1 cellular context compared by ENCODE assay signal in genomic region chr1:189149547-189150375, GRCh38.
TF ChIP-seq lines count a peak whose summit lies in the region.

No MANE protein-coding gene starts in this region.

TF ChIP-seq in HepG2, 621 proteins besides CTCF, POLR2A, EP300 and RAD21 (continued from another document and continues in another):
- TF ChIP-seq HNF1B (CRISPR knock-in tag; IDR thresholded peaks at IDR 0.05) (peak; percentile 21; the same call in 1 of the 2 replicates), ZNF710 (CRISPR knock-in tag; IDR thresholded peaks at IDR 0.05; ENCODE audit: borderline replicate concordance) (no peak), REPIN1 (CRISPR knock-in tag; IDR thresholded peaks at IDR 0.05; ENCODE audit: borderline replicate concordance, low read depth) (peak; percentile 73), PTBP1 (IDR thresholded peaks at IDR 0.05; ENCODE audit: low read depth, low read length, poor library complexity, severe bottlenecking) (no peak), KDM2A (CRISPR knock-in tag; IDR thresholded peaks at IDR 0.05; ENCODE audit: borderline replicate concordance, low read depth) (peak; percentile 33; the same call in 1 of the 2 replicates), SP5 (CRISPR knock-in tag; IDR thresholded peaks at IDR 0.05; ENCODE audit: borderline replicate concordance, low read depth) (0 out of 2 replicates have a peak, but pooled peaks have one; percentile 18), ZNF644 (CRISPR knock-in tag; IDR thresholded peaks at IDR 0.05; ENCODE audit: low read depth) (peak; percentile 17; the same call in 1 of the 2 replicates), ZNF263 (CRISPR knock-in tag; IDR thresholded peaks at IDR 0.05) (peak; percentile 43; the same call in 1 of the 2 replicates), ZNF232 (CRISPR knock-in tag; IDR thresholded peaks at IDR 0.05; ENCODE audit: borderline replicate concordance) (peak; percentile 34; the same call in 1 of the 2 replicates), KMT2B (CRISPR knock-in tag; IDR thresholded peaks at IDR 0.05) (peak; percentile 31; the same call in 1 of the 2 replicates), E2F1 (CRISPR knock-in tag; IDR thresholded peaks at IDR 0.05) (peak; percentile 31; the same call in 1 of the 2 replicates), GABPB1 (CRISPR knock-in tag; IDR thresholded peaks at IDR 0.05) (peak; percentile 70), BORCS8-MEF2B (CRISPR knock-in tag; IDR thresholded peaks at IDR 0.05) (peak; percentile 20; the same call in 1 of the 2 replicates), ZGPAT (CRISPR knock-in tag; IDR thresholded peaks at IDR 0.05) (peak; percentile 37; the same call in 1 of the 2 replicates), HINFP (CRISPR knock-in tag; IDR thresholded peaks at IDR 0.05; ENCODE audit: low read depth) (peak; percentile 72; the same call in 1 of the 2 replicates), ZMYM4 (CRISPR knock-in tag; IDR thresholded peaks at IDR 0.05) (peak; percentile 83), ZNF883 (CRISPR knock-in tag; IDR thresholded peaks at IDR 0.05; ENCODE audit: not compliant biosample characterization) (peak; percentile 33), ZNF674 (CRISPR knock-in tag; IDR thresholded peaks at IDR 0.05; ENCODE audit: low read depth) (no peak), ZNF574 (CRISPR knock-in tag; IDR thresholded peaks at IDR 0.05) (peak; percentile 29; the same call in 1 of the 2 replicates), HOMEZ (CRISPR knock-in tag; IDR thresholded peaks at IDR 0.05; ENCODE audit: low read depth) (peak; percentile 72; the same call in 1 of the 2 replicates), SAP130 (CRISPR knock-in tag; IDR thresholded peaks at IDR 0.05; ENCODE audit: low read depth) (peak; percentile 14; the same call in 1 of the 2 replicates), TAF1 (CRISPR knock-in tag; IDR thresholded peaks at IDR 0.05) (peak; percentile 40; the same call in 1 of the 2 replicates), ZSCAN5A (CRISPR knock-in tag; IDR thresholded peaks at IDR 0.05; ENCODE audit: borderline replicate concordance) (peak; percentile 63; the same call in 1 of the 2 replicates), IKZF4 (CRISPR knock-in tag; IDR thresholded peaks at IDR 0.05; ENCODE audit: borderline replicate concordance, low read depth, not compliant biosample characterization) (peak; percentile 70), ZFX (CRISPR knock-in tag; IDR thresholded peaks at IDR 0.05; ENCODE audit: low read depth) (0 out of 2 replicates have a peak, but pooled peaks have one; percentile 24), ZNF557 (CRISPR knock-in tag; IDR thresholded peaks at IDR 0.05) (0 out of 2 replicates have a peak, but pooled peaks have one; percentile 43), ZNF607 (CRISPR knock-in tag; IDR thresholded peaks at IDR 0.05; ENCODE audit: borderline replicate concordance) (0 out of 2 replicates have a peak, but pooled peaks have one; percentile 24), BATF2 (CRISPR knock-in tag; IDR thresholded peaks at IDR 0.05) (no peak), ZNF598 (CRISPR knock-in tag; IDR thresholded peaks at IDR 0.05; ENCODE audit: borderline replicate concordance) (0 out of 2 replicates have a peak, but pooled peaks have one; percentile 43), ZNF143 (CRISPR knock-in tag; IDR thresholded peaks at IDR 0.05) (peak; percentile 70; the same call in 1 of the 2 replicates), SOX6 (IDR thresholded peaks at IDR 0.05) (no peak), SOX6 (CRISPR knock-in tag; IDR thresholded peaks at IDR 0.05) (peak; percentile 22; the same call in 1 of the 2 replicates)
- TF ChIP-seq, protein P1, sequence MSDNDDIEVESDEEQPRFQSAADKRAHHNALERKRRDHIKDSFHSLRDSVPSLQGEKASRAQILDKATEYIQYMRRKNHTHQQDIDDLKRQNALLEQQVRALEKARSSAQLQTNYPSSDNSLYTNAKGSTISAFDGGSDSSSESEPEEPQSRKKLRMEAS (IDR thresholded peaks at IDR 0.05): peak; percentile 73
- TF ChIP-seq, protein P2, sequence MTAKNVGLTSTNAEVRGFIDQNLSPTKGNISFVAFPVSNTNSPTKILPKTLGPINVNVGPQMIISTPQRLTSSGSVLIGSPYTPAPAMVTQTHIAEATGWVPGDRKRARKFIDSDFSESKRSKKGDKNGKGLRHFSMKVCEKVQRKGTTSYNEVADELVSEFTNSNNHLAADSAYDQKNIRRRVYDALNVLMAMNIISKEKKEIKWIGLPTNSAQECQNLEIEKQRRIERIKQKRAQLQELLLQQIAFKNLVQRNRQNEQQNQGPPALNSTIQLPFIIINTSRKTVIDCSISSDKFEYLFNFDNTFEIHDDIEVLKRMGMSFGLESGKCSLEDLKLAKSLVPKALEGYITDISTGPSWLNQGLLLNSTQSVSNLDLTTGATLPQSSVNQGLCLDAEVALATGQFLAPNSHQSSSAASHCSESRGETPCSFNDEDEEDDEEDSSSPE (CRISPR knock-in tag; IDR thresholded peaks at IDR 0.05): peak; percentile 88
- TF ChIP-seq, protein P3, sequence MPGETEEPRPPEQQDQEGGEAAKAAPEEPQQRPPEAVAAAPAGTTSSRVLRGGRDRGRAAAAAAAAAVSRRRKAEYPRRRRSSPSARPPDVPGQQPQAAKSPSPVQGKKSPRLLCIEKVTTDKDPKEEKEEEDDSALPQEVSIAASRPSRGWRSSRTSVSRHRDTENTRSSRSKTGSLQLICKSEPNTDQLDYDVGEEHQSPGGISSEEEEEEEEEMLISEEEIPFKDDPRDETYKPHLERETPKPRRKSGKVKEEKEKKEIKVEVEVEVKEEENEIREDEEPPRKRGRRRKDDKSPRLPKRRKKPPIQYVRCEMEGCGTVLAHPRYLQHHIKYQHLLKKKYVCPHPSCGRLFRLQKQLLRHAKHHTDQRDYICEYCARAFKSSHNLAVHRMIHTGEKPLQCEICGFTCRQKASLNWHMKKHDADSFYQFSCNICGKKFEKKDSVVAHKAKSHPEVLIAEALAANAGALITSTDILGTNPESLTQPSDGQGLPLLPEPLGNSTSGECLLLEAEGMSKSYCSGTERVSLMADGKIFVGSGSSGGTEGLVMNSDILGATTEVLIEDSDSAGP (CRISPR knock-in tag; IDR thresholded peaks at IDR 0.05; ENCODE audit: borderline replicate concordance): peak; percentile 90
- TF ChIP-seq, protein P4, sequence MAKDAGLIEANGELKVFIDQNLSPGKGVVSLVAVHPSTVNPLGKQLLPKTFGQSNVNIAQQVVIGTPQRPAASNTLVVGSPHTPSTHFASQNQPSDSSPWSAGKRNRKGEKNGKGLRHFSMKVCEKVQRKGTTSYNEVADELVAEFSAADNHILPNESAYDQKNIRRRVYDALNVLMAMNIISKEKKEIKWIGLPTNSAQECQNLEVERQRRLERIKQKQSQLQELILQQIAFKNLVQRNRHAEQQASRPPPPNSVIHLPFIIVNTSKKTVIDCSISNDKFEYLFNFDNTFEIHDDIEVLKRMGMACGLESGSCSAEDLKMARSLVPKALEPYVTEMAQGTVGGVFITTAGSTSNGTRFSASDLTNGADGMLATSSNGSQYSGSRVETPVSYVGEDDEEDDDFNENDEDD (CRISPR knock-in tag; IDR thresholded peaks at IDR 0.05; ENCODE audit: borderline replicate concordance): peak; percentile 79; the same call in 1 of the 2 replicates
